10 cellular contexts compared by ENCODE assay signal in the genomic region with DNA sequence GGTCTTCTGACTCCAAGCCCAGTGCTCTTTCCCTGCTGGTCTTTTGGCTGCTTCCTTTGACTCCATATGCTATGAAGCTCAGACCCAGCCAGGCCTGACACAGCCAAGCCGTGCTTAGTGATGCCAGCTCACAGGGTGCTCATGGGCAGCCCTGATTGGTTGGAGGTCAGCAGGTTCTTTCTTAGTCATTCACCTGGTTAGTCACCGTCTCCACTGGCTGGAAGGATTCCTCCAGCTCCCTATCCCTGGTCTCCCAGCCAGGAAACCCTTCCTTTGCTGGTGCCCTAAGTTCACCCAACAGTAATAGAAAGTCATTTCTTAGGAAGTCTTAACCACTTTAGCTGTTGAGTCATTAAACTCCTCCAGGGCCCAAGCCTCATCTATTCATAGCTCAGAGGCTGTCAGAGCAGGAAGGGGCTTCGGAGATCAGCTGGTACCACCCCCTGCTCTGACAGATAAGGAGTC. TPM values are rescaled to one million over a fixed set of nuclear protein-coding genes. Genes with fewer than 3 reads are reported as not detected.
DNase-seq lines count a peak whose midpoint lies in the region; ATAC-seq and TF ChIP-seq lines count a peak whose summit lies in the region.
"Had no signal": no experiment of that assay in that cellular context is flagged by ENCODE, and none has a peak within 500 bp of the region (broad histone marks: within the 10 kb centered on the region; RNA-seq: fewer than 3 reads in every experiment).

No MANE protein-coding gene starts in this region.

- no peaks in the 10 kb centered on the region for H3K36me3 ChIP-seq in endodermal cell (ENCODE audit: control insufficient read depth, insufficient read depth, low read length)

- H3K27ac ChIP-seq in endodermal cell (ENCODE audit: low read depth, low read length): no peak overlapping the region

- no peak overlapping the region for H3K9ac ChIP-seq in endodermal cell (ENCODE audit: extremely low read depth, low read length, poor library complexity, severe bottlenecking)

- H3K4me1 ChIP-seq in endodermal cell (ENCODE audit: control insufficient read depth, insufficient read depth, low read length): no peaks in the 10 kb centered on the region

- no peak overlapping the region for H3K27ac Mint-ChIP-seq in endodermal cell
- H3K27ac Mint-ChIP-seq: activated B cell treated with CpG ODN at 0.5 μM for 24 hours had no signal

- no peak for ATAC-seq in GM19455 (IDR thresholded peaks at IDR 0.05; ENCODE audit: unreplicated experiment)
- ATAC-seq in GM21529 (IDR thresholded peaks at IDR 0.05; ENCODE audit: unreplicated experiment): no peak

- H3K9me3 Mint-ChIP-seq in endodermal cell: no peaks in the 10 kb centered on the region
- H3K9me3 Mint-ChIP-seq: activated B cell treated with CpG ODN at 0.5 μM for 24 hours had no signal

- no peak overlapping the region for H3K4me3 ChIP-seq in endodermal cell (ENCODE audit: low read length)

- no peak overlapping the region for H3K4me3 Mint-ChIP-seq in endodermal cell
- H3K4me3 Mint-ChIP-seq: activated B cell treated with CpG ODN at 0.5 μM for 24 hours had no signal

- DNase-seq in NK-92 treated with Interleukin-12 subunit alpha and Interleukin-12 subunit beta, amount 100 ng/mL, for 24 hours (lab: John Stamatoyannopoulos, UW): peak; percentile 18
- no peak for DNase-seq in NK-92 (lab: John Stamatoyannopoulos, UW; ENCODE audit: unreplicated experiment)
- peak; percentile 98 for DNase-seq in NCI-H226
- peak; percentile 72 for DNase-seq in endodermal cell
- peak; percentile 36 for DNase-seq in pulmonary artery endothelial cell (ENCODE audit: low read depth, low spot score)
- no peak for DNase-seq in stimulated activated naive CD4-positive, alpha-beta T cell (lab: John Stamatoyannopoulos, UW)
- DNase-seq: activated B cell treated with CpG ODN at 0.5 μM for 24 hours, KBM-7 had no signal

- no peaks in the 10 kb centered on the region for H3K9me3 ChIP-seq in endodermal cell (ENCODE audit: control insufficient read depth, low read length)

- TF ChIP-seq CTCF in endodermal cell (conservative IDR thresholded peaks at IDR 0.05): no peak

- H3K27me3 ChIP-seq in endodermal cell (ENCODE audit: control insufficient read depth, insufficient read depth, low read length, poor library complexity, severe bottlenecking): peaks cover 50% of the 10 kb centered on the region

- H3K4me1 Mint-ChIP-seq in endodermal cell: peaks cover 7% of the 10 kb centered on the region

- WGBS in endodermal cell (ENCODE audit: insufficient coverage in 1 of 2, insufficient read length in 1 of 2), 2 experiments: 55 to 82% methylated on average over 2 to 3 of the region's 3 CpGs

- peaks cover 76% of the 10 kb centered on the region for H3K27me3 Mint-ChIP-seq in endodermal cell (ENCODE audit: insufficient read depth)

- no peaks in the 10 kb centered on the region for H3K36me3 Mint-ChIP-seq in endodermal cell (ENCODE audit: low read depth)

RNA-seq across cellular contexts. Expression of a gene that starts 3.9 kb away (rescaled TPM):
- not detected for total RNA-seq in endodermal cell
- polyA plus RNA-seq in endodermal cell (2013, experiment 1 of 2): 1.9 TPM
- 1.7 TPM for polyA plus RNA-seq in endodermal cell (2013, experiment 2 of 2)
- not detected in 2 replicates for total RNA-seq in pulmonary artery endothelial cell
- total RNA-seq: activated B cell treated with CpG ODN at 0.5 μM for 24 hours had no signal

RNA-seq across cellular contexts. Expression of a gene that starts 55.2 kb away (rescaled TPM):
- total RNA-seq in endodermal cell (not detected), pulmonary artery endothelial cell (not detected in 2 replicates)
- not detected for polyA plus RNA-seq in endodermal cell (2013, experiment 1 of 2)
- not detected for polyA plus RNA-seq in endodermal cell (2013, experiment 2 of 2)
- total RNA-seq: activated B cell treated with CpG ODN at 0.5 μM for 24 hours had no signal

Comparison
In these comparisons a context has a peak if more than half of its experiments do, and no peak if none do; other contexts are left out.
1. DNase-seq: peak in NK-92 treated with Interleukin-12 subunit alpha and Interleukin-12 subunit beta, amount 100 ng/mL, for 24 hours (single experiment), NCI-H226 (single experiment), endodermal cell (single experiment) and pulmonary artery endothelial cell (single experiment); none in NK-92 (single experiment) and stimulated activated naive CD4-positive, alpha-beta T cell (0 of 6).